In the genomic region with DNA sequence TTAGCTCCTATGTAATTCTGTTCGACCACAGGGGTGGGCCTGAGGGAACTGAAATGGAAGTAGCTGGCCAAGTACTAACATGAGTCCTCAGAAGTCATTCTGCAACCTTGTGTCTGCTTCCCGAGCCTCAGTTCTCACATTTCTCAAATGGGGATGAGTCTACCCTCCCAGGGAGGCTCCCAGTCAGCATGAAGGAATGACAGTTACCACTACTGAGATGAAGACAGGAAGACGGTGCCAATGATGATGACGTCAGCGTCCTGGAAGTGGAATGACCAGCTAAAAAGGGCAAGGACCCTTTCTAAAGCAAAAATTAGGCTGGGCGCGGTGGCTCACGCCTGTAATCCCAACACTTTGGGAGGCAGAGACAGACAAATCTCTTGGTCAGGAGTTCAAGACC, we compare ENCODE assay signal across 1 cellular context.
A peak's percentile ranks its signal among the peaks of the same experiment; 100 is the strongest.
TF ChIP-seq lines count a peak whose summit lies in the region.

No MANE protein-coding gene starts in this region.

TF ChIP-seq in IMR-90, 13 proteins besides CTCF, POLR2A, EP300 and RAD21:
- TF ChIP-seq CEBPB (IDR thresholded peaks at IDR 0.05; ENCODE audit: low read depth, low read length) (peak; percentile 64; the same call in 1 of the 2 replicates), MAFK (IDR thresholded peaks at IDR 0.05; ENCODE audit: low read depth, low read length) (peak; percentile 89), SMC3 (IDR thresholded peaks at IDR 0.05; ENCODE audit: low read depth, low read length) (no peak; the same call in 1 of the 2 replicates), NFE2L2 (IDR thresholded peaks at IDR 0.05; ENCODE audit: low read depth, low read length) (peak; percentile 56), FOS (IDR thresholded peaks at IDR 0.05; ENCODE audit: low read depth, low read length) (peak; percentile 81), CHD1 (IDR thresholded peaks at IDR 0.05; ENCODE audit: low read depth, low read length) (0 out of 2 replicates have a peak, but pooled peaks have one; percentile 85), MXI1 (IDR thresholded peaks at IDR 0.05; ENCODE audit: borderline replicate concordance, low read depth, low read length) (0 out of 2 replicates have a peak, but pooled peaks have one; percentile 38), BHLHE40 (IDR thresholded peaks at IDR 0.05; ENCODE audit: low read depth, low read length) (peak; percentile 47; the same call in 1 of the 2 replicates), MAZ (IDR thresholded peaks at IDR 0.05; ENCODE audit: borderline replicate concordance, low read depth, low read length) (no peak), RCOR1 (IDR thresholded peaks at IDR 0.05; ENCODE audit: insufficient replicate concordance, low read length) (peak; percentile 65), RFX5 (IDR thresholded peaks at IDR 0.05; ENCODE audit: low read depth, low read length) (no peak)
- TF ChIP-seq, protein P1, sequence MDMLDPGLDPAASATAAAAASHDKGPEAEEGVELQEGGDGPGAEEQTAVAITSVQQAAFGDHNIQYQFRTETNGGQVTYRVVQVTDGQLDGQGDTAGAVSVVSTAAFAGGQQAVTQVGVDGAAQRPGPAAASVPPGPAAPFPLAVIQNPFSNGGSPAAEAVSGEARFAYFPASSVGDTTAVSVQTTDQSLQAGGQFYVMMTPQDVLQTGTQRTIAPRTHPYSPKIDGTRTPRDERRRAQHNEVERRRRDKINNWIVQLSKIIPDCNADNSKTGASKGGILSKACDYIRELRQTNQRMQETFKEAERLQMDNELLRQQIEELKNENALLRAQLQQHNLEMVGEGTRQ (IDR thresholded peaks at IDR 0.05; ENCODE audit: low read depth, low read length), result no peak
- TF ChIP-seq, protein P2, sequence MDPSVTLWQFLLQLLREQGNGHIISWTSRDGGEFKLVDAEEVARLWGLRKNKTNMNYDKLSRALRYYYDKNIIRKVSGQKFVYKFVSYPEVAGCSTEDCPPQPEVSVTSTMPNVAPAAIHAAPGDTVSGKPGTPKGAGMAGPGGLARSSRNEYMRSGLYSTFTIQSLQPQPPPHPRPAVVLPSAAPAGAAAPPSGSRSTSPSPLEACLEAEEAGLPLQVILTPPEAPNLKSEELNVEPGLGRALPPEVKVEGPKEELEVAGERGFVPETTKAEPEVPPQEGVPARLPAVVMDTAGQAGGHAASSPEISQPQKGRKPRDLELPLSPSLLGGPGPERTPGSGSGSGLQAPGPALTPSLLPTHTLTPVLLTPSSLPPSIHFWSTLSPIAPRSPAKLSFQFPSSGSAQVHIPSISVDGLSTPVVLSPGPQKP (IDR thresholded peaks at IDR 0.05; ENCODE audit: borderline replicate concordance, low read depth, low read length), result no peak
